ENCODE assay signal across 10 cellular contexts in genomic region chr9:119802621-119803020, GRCh38.
DNase-seq lines count a peak whose midpoint lies in the region; ATAC-seq and TF ChIP-seq lines count a peak whose summit lies in the region.
"Had no signal": no experiment of that assay in that cellular context is flagged by ENCODE, and none has a peak within 500 bp of the region (broad histone marks: within the 10 kb centered on the region; RNA-seq: fewer than 3 reads in every experiment).

No MANE protein-coding gene starts in this region.

- DNase-seq in NCI-H460 (ENCODE audit: extremely low read depth, low read depth) (peak; percentile 65), foreskin keratinocyte (peak in 1 of 2 donors; percentile 3), occipital lobe (lab: John Stamatoyannopoulos, UW) (peak; percentile 56), AML-193 (lab: John Stamatoyannopoulos, UW) (no peak)
- no peak for DNase-seq in activated T-cell treated with anti-CD3 and anti-CD28 coated beads, Interleukin-2, amount 50 U/mL, for 72 hours
- no peak for DNase-seq in stimulated activated CD4-positive, alpha-beta T cell treated with anti-CD3 and anti-CD28 coated beads, Interleukin-2, amount 100 ng/mL, for 48 hours
- DNase-seq: activated T-cell treated with anti-CD3 and anti-CD28 coated beads, Interleukin-2, amount 50 U/mL, for 4 hours; NCI-H1105 treated with DMSO at 0.1 percent for 48 hours had no signal

- H3K4me3 ChIP-seq in BLaER1 = no peak overlapping the region

- H3K36me3 ChIP-seq in BLaER1 = no peaks in the 10 kb centered on the region

- no peak overlapping the region for H3K27ac Mint-ChIP-seq in activated T-cell treated with anti-CD3 and anti-CD28 coated beads, Interleukin-2, amount 50 U/mL, for 72 hours

- H3K27me3 Mint-ChIP-seq in activated T-cell treated with anti-CD3 and anti-CD28 coated beads, Interleukin-2, amount 50 U/mL, for 72 hours (ENCODE audit: low read depth) = no peaks in the 10 kb centered on the region

- H3K4me1 ChIP-seq in BLaER1 (peaks cover 11% of the 10 kb centered on the region), foreskin keratinocyte (no peaks in the 10 kb centered on the region)

- H3K4me3 Mint-ChIP-seq in activated T-cell treated with anti-CD3 and anti-CD28 coated beads, Interleukin-2, amount 50 U/mL, for 72 hours = no peak overlapping the region
- H3K4me3 Mint-ChIP-seq: activated T-cell treated with anti-CD3 and anti-CD28 coated beads, Interleukin-2, amount 50 U/mL, for 4 hours had no signal

- no peaks in the 10 kb centered on the region for H3K9me3 Mint-ChIP-seq in activated T-cell treated with anti-CD3 and anti-CD28 coated beads, Interleukin-2, amount 50 U/mL, for 72 hours
- H3K9me3 Mint-ChIP-seq: activated T-cell treated with anti-CD3 and anti-CD28 coated beads, Interleukin-2, amount 50 U/mL, for 4 hours had no signal

- ATAC-seq in foreskin keratinocyte (peak; percentile 66), HG02981 (IDR thresholded peaks at IDR 0.05; ENCODE audit: unreplicated experiment) (no peak)
- ATAC-seq in activated T-cell treated with anti-CD3 and anti-CD28 coated beads, Interleukin-2, amount 50 U/mL, for 72 hours (replicated peaks in 1 of 2) = no peak
- ATAC-seq: activated T-cell treated with anti-CD3 and anti-CD28 coated beads, Interleukin-2, amount 50 U/mL, for 4 hours had no signal

- H3K9me3 ChIP-seq in BLaER1 = no peaks in the 10 kb centered on the region

- no peaks in the 10 kb centered on the region for H4K20me1 ChIP-seq in BLaER1

- H3K27me3 ChIP-seq in BLaER1 (no peaks in the 10 kb centered on the region), foreskin keratinocyte (no peaks in the 10 kb centered on the region)

- no peak overlapping the region for H3K9ac ChIP-seq in BLaER1

- H3K36me3 Mint-ChIP-seq in activated T-cell treated with anti-CD3 and anti-CD28 coated beads, Interleukin-2, amount 50 U/mL, for 72 hours (ENCODE audit: insufficient read depth in 2 of 2) = no peaks in the 10 kb centered on the region

- TF ChIP-seq CTCF in foreskin keratinocyte (conservative IDR thresholded peaks at IDR 0.05) = no peak

- peak overlapping the region; percentile 59 for H3K4me2 ChIP-seq in BLaER1

- H3K4me1 Mint-ChIP-seq in activated T-cell treated with anti-CD3 and anti-CD28 coated beads, Interleukin-2, amount 50 U/mL, for 72 hours (ENCODE audit: low read depth) = no peaks in the 10 kb centered on the region

- 0 out of 2 replicates have a peak overlapping the region, but pooled peaks have one; percentile 18 for H3K27ac ChIP-seq in BLaER1
- no peak overlapping the region for H3K27ac ChIP-seq in foreskin keratinocyte

Comparison
In these comparisons a context has a peak if more than half of its experiments do, and no peak if none do; other contexts are left out.
1. DNase-seq: peak in NCI-H460 (single experiment) and occipital lobe (single experiment); none in AML-193 (0 of 2), activated T-cell treated with anti-CD3 and anti-CD28 coated beads, Interleukin-2, amount 50 U/mL, for 72 hours (0 of 2) and stimulated activated CD4-positive, alpha-beta T cell treated with anti-CD3 and anti-CD28 coated beads, Interleukin-2, amount 100 ng/mL, for 48 hours (0 of 2).